25 cellular contexts compared by ENCODE assay signal in genomic region chr20:48616481-48616880, GRCh38.
"Had no signal": no experiment of that assay in that cellular context is flagged by ENCODE, and none has a peak within 500 bp of the region (broad histone marks: within the 10 kb centered on the region; RNA-seq: fewer than 3 reads in every experiment).

No MANE protein-coding gene starts in this region.

- H3K27ac Mint-ChIP-seq: activated CD4-positive, alpha-beta T cell treated with anti-CD3 and anti-CD28 coated beads, Interleukin-2, amount 10 ng/mL, durations not matched to agents 7 days and 5 days; activated CD8-positive, alpha-beta memory T cell treated with anti-CD3 and anti-CD28 coated beads, Interleukin-2, amount 10 ng/mL, durations not matched to agents 7 days and 5 days; activated CD8-positive, alpha-beta T cell treated with anti-CD3 and anti-CD28 coated beads for 36 hours; effector memory CD8-positive, alpha-beta T cell; mesothelial cell of epicardium had no signal

- H3K4me3 Mint-ChIP-seq: activated CD4-positive, alpha-beta T cell treated with anti-CD3 and anti-CD28 coated beads, Interleukin-2, amount 10 ng/mL, durations not matched to agents 7 days and 5 days; activated CD8-positive, alpha-beta memory T cell treated with anti-CD3 and anti-CD28 coated beads, Interleukin-2, amount 10 ng/mL, durations not matched to agents 7 days and 5 days; activated CD8-positive, alpha-beta T cell treated with anti-CD3 and anti-CD28 coated beads for 36 hours; brain; effector memory CD8-positive, alpha-beta T cell; mesothelial cell of epicardium; nephron had no signal

- H3K27ac ChIP-seq: colonic mucosa, dorsolateral prefrontal cortex, sigmoid colon, VCaP had no signal

- H3K4me2 ChIP-seq: smooth muscle cell had no signal

- ATAC-seq: activated CD8-positive, alpha-beta memory T cell treated with anti-CD3 and anti-CD28 coated beads, Interleukin-2, amount 10 ng/mL, durations not matched to agents 7 days and 5 days; activated CD8-positive, alpha-beta T cell treated with anti-CD3 and anti-CD28 coated beads for 36 hours; effector memory CD8-positive, alpha-beta T cell; esophagus mucosa; left lobe of liver; SK-N-SH treated with all-trans-retinoic acid at 6 μM for 48 hours had no signal

- H3K27me3 ChIP-seq: colonic mucosa, dorsolateral prefrontal cortex, sigmoid colon had no signal

- H3K27me3 Mint-ChIP-seq: activated CD4-positive, alpha-beta T cell treated with anti-CD3 and anti-CD28 coated beads, Interleukin-2, amount 10 ng/mL, durations not matched to agents 7 days and 5 days; activated CD8-positive, alpha-beta T cell treated with anti-CD3 and anti-CD28 coated beads for 36 hours; effector memory CD8-positive, alpha-beta T cell had no signal

- H3K9me3 Mint-ChIP-seq: activated CD4-positive, alpha-beta T cell treated with anti-CD3 and anti-CD28 coated beads, Interleukin-2, amount 10 ng/mL, durations not matched to agents 7 days and 5 days; activated CD8-positive, alpha-beta T cell treated with anti-CD3 and anti-CD28 coated beads for 36 hours; effector memory CD8-positive, alpha-beta T cell; mesothelial cell of epicardium; nephron had no signal

- DNase-seq: activated CD4-positive, alpha-beta T cell treated with anti-CD3 and anti-CD28 coated beads, Interleukin-2, amount 10 ng/mL, durations not matched to agents 7 days and 5 days; activated CD4-positive, CD25-positive, alpha-beta regulatory T cell treated with anti-CD3 and anti-CD28 coated beads, Interleukin-2, amount 50 U/mL, for 72 hours; activated CD8-positive, alpha-beta memory T cell treated with anti-CD3 and anti-CD28 coated beads, Interleukin-2, amount 10 ng/mL, durations not matched to agents 7 days and 5 days; activated CD8-positive, alpha-beta T cell treated with anti-CD3 and anti-CD28 coated beads for 36 hours; activated naive CD4-positive, alpha-beta T cell treated with Interleukin-2 at 50 U/mL for 16 hours; amygdala; caudate nucleus; colonic mucosa; effector memory CD8-positive, alpha-beta T cell; foreskin melanocyte; mammary epithelial cell; nucleus accumbens; sigmoid colon; stimulated activated CD4-positive, alpha-beta T cell treated with anti-CD3 and anti-CD28 coated beads, Interleukin-2, amount 100 ng/mL, for 48 hours; stimulated activated CD8-positive, alpha-beta memory T cell treated with anti-CD3 and anti-CD28 coated beads, Interleukin-4, amount 100 ng/mL, for 48 hours; stimulated activated naive CD4-positive, alpha-beta T cell treated with Interleukin-2 at 50 U/mL for 16 hours had no signal

- H3K9me3 ChIP-seq: colonic mucosa, sigmoid colon had no signal

- H3K4me3 ChIP-seq: colonic mucosa, dorsolateral prefrontal cortex, sigmoid colon, smooth muscle cell had no signal

- H3K36me3 ChIP-seq: colonic mucosa, sigmoid colon had no signal

- H3K36me3 Mint-ChIP-seq: activated CD8-positive, alpha-beta memory T cell treated with anti-CD3 and anti-CD28 coated beads, Interleukin-2, amount 10 ng/mL, durations not matched to agents 7 days and 5 days; brain; mesothelial cell of epicardium had no signal
